Comparison of ENCODE assay signal across 1 cellular context in the genomic region with DNA sequence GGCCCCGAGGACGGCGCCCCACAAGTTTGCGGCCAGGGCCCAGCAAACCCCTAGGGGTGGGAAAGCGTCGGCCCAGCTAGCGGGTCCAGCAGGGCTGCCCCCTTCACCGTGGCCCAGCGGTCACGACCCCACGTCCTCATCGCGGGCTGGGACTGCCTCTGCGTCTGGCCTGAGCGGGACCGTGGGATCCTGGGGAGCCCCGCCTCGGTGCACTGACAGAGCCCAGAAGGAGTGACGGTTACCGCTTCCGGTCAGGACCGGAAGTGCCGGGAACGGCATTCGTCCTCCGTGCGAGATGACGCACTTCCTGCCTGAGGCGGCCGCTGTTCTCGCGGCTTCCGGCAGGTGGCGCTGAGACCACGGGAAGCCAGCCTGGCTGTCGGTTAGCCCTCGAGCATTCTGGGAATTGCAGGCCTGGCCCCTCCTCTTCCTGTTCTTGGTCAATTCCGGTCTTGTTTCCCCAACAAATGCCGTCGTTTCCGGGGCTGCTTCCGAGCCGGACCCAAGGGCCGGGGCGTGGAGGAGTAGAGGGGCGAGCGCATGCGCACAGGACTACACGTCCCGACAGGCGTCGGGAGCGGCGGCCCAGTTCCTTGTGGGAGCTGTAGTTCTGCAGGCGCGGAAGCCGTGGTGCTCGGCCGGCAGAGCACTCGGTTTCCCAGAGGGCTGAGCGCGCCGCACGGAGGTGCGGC.
A peak's percentile ranks its signal among the peaks of the same experiment; 100 is the strongest.
TF ChIP-seq lines count a peak whose summit lies in the region.

A gene (plus strand): TSS at position 682 of the 692 bp plus-strand sequence. CDS start 1,884 bp downstream, outside the sequence.

TF ChIP-seq in HepG2, 621 proteins besides CTCF, POLR2A, EP300 and RAD21 (continued from another document and continues in another):
- TF ChIP-seq, protein P1, sequence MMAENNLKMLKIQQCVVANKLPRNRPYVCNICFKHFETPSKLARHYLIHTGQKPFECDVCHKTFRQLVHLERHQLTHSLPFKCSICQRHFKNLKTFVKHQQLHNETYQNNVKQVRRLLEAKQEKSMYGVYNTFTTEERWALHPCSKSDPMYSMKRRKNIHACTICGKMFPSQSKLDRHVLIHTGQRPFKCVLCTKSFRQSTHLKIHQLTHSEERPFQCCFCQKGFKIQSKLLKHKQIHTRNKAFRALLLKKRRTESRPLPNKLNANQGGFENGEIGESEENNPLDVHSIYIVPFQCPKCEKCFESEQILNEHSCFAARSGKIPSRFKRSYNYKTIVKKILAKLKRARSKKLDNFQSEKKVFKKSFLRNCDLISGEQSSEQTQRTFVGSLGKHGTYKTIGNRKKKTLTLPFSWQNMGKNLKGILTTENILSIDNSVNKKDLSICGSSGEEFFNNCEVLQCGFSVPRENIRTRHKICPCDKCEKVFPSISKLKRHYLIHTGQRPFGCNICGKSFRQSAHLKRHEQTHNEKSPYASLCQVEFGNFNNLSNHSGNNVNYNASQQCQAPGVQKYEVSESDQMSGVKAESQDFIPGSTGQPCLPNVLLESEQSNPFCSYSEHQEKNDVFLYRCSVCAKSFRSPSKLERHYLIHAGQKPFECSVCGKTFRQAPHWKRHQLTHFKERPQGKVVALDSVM (CRISPR knock-in tag; IDR thresholded peaks at IDR 0.05), result peak; percentile 26; the same call in 1 of the 2 replicates
- TF ChIP-seq TCF12 (IDR thresholded peaks at IDR 0.05) (no peak), TCF12 (CRISPR knock-in tag; IDR thresholded peaks at IDR 0.05) (no peak), ZNF562 (CRISPR knock-in tag; IDR thresholded peaks at IDR 0.05; ENCODE audit: borderline replicate concordance) (no peak), ZNF496 (CRISPR knock-in tag; IDR thresholded peaks at IDR 0.05; ENCODE audit: insufficient replicate concordance) (no peak), SRSF4 (IDR thresholded peaks at IDR 0.05; ENCODE audit: low read depth, low read length, poor library complexity, severe bottlenecking) (no peak), ZNF558 (CRISPR knock-in tag; IDR thresholded peaks at IDR 0.05; ENCODE audit: borderline replicate concordance) (no peak), FIP1L1 (IDR thresholded peaks at IDR 0.05; ENCODE audit: borderline replicate concordance, insufficient read depth, low read depth, low read length) (0 out of 2 replicates have a peak, but pooled peaks have one; percentile 22), HOXD1 (CRISPR knock-in tag; IDR thresholded peaks at IDR 0.05) (peak; percentile 52), ATM (IDR thresholded peaks at IDR 0.05; ENCODE audit: borderline replicate concordance) (no peak), RELA (CRISPR knock-in tag; IDR thresholded peaks at IDR 0.05) (peak; percentile 23; the same call in 1 of the 2 replicates), RXRB (CRISPR knock-in tag; IDR thresholded peaks at IDR 0.05; ENCODE audit: borderline replicate concordance) (0 out of 2 replicates have a peak, but pooled peaks have one; percentile 39), KAT8 (CRISPR knock-in tag; IDR thresholded peaks at IDR 0.05) (peak; percentile 99), SNRNP70 (IDR thresholded peaks at IDR 0.05; ENCODE audit: low read depth, low read length) (no peak), CCDC6 (CRISPR knock-in tag; IDR thresholded peaks at IDR 0.05) (peak; percentile 82; the same call in 1 of the 2 replicates), ZNF720 (CRISPR knock-in tag; IDR thresholded peaks at IDR 0.05) (0 out of 2 replicates have a peak, but pooled peaks have one; percentile 56), KLF13 (CRISPR knock-in tag; IDR thresholded peaks at IDR 0.05) (peak; percentile 90; the same call in 1 of the 2 replicates), ZBTB8A (CRISPR knock-in tag; IDR thresholded peaks at IDR 0.05; ENCODE audit: borderline replicate concordance, low read depth) (no peak), ZNF788 (CRISPR knock-in tag; IDR thresholded peaks at IDR 0.05; ENCODE audit: borderline replicate concordance) (peak; percentile 96; the same call in 1 of the 2 replicates), BCL6 (CRISPR knock-in tag; IDR thresholded peaks at IDR 0.05) (peak; percentile 43), ZNF652 (CRISPR knock-in tag; IDR thresholded peaks at IDR 0.05; ENCODE audit: borderline replicate concordance, low read depth) (0 out of 2 replicates have a peak, but pooled peaks have one; percentile 3), ZKSCAN8 (CRISPR knock-in tag; IDR thresholded peaks at IDR 0.05; ENCODE audit: borderline replicate concordance) (peak; percentile 53; the same call in 1 of the 2 replicates), ZNF768 (CRISPR knock-in tag; IDR thresholded peaks at IDR 0.05) (peak; percentile 71; the same call in 1 of the 2 replicates), MTF1 (CRISPR knock-in tag; IDR thresholded peaks at IDR 0.05) (no peak), TEAD2 (CRISPR knock-in tag; IDR thresholded peaks at IDR 0.05) (no peak), FOXC1 (CRISPR knock-in tag; IDR thresholded peaks at IDR 0.05; ENCODE audit: borderline replicate concordance) (peak; percentile 86; the same call in 1 of the 2 replicates), ZNF747 (CRISPR knock-in tag; IDR thresholded peaks at IDR 0.05; ENCODE audit: borderline replicate concordance) (peak; percentile 93), JUNB (CRISPR knock-in tag; IDR thresholded peaks at IDR 0.05; ENCODE audit: borderline replicate concordance) (no peak), ZNF350 (CRISPR knock-in tag; IDR thresholded peaks at IDR 0.05; ENCODE audit: borderline replicate concordance, low read depth) (peak; percentile 95; the same call in 1 of the 2 replicates), HES4 (CRISPR knock-in tag; IDR thresholded peaks at IDR 0.05; ENCODE audit: borderline replicate concordance) (no peak), NR1H2 (CRISPR knock-in tag; IDR thresholded peaks at IDR 0.05; ENCODE audit: borderline replicate concordance, low read depth) (no peak), ZNF792 (CRISPR knock-in tag; IDR thresholded peaks at IDR 0.05) (peak; percentile 91), TAF1 (CRISPR knock-in tag; IDR thresholded peaks at IDR 0.05) (peak; percentile 96), FOXK2 (IDR thresholded peaks at IDR 0.05) (peak; percentile 88), ZNF570 (CRISPR knock-in tag; IDR thresholded peaks at IDR 0.05; ENCODE audit: borderline replicate concordance) (no peak), MYNN (CRISPR knock-in tag; IDR thresholded peaks at IDR 0.05; ENCODE audit: low read depth) (no peak), MBD4 (IDR thresholded peaks at IDR 0.05; ENCODE audit: borderline replicate concordance, low read length) (no peak), NFE2L2 (IDR thresholded peaks at IDR 0.05; ENCODE audit: low read length) (no peak)
- TF ChIP-seq, protein P2, sequence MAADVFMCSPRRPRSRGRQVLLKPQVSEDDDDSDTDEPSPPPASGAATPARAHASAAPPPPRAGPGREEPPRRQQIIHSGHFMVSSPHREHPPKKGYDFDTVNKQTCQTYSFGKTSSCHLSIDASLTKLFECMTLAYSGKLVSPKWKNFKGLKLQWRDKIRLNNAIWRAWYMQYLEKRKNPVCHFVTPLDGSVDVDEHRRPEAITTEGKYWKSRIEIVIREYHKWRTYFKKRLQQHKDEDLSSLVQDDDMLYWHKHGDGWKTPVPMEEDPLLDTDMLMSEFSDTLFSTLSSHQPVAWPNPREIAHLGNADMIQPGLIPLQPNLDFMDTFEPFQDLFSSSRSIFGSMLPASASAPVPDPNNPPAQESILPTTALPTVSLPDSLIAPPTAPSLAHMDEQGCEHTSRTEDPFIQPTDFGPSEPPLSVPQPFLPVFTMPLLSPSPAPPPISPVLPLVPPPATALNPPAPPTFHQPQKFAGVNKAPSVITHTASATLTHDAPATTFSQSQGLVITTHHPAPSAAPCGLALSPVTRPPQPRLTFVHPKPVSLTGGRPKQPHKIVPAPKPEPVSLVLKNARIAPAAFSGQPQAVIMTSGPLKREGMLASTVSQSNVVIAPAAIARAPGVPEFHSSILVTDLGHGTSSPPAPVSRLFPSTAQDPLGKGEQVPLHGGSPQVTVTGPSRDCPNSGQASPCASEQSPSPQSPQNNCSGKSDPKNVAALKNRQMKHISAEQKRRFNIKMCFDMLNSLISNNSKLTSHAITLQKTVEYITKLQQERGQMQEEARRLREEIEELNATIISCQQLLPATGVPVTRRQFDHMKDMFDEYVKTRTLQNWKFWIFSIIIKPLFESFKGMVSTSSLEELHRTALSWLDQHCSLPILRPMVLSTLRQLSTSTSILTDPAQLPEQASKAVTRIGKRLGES (CRISPR knock-in tag; IDR thresholded peaks at IDR 0.05; ENCODE audit: borderline replicate concordance), result no peak
- TF ChIP-seq, protein P3, sequence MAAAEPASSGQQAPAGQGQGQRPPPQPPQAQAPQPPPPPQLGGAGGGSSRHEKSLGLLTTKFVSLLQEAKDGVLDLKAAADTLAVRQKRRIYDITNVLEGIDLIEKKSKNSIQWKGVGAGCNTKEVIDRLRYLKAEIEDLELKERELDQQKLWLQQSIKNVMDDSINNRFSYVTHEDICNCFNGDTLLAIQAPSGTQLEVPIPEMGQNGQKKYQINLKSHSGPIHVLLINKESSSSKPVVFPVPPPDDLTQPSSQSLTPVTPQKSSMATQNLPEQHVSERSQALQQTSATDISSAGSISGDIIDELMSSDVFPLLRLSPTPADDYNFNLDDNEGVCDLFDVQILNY (CRISPR knock-in tag; conservative IDR thresholded peaks at IDR 0.05), result no peak
- TF ChIP-seq, protein P4, sequence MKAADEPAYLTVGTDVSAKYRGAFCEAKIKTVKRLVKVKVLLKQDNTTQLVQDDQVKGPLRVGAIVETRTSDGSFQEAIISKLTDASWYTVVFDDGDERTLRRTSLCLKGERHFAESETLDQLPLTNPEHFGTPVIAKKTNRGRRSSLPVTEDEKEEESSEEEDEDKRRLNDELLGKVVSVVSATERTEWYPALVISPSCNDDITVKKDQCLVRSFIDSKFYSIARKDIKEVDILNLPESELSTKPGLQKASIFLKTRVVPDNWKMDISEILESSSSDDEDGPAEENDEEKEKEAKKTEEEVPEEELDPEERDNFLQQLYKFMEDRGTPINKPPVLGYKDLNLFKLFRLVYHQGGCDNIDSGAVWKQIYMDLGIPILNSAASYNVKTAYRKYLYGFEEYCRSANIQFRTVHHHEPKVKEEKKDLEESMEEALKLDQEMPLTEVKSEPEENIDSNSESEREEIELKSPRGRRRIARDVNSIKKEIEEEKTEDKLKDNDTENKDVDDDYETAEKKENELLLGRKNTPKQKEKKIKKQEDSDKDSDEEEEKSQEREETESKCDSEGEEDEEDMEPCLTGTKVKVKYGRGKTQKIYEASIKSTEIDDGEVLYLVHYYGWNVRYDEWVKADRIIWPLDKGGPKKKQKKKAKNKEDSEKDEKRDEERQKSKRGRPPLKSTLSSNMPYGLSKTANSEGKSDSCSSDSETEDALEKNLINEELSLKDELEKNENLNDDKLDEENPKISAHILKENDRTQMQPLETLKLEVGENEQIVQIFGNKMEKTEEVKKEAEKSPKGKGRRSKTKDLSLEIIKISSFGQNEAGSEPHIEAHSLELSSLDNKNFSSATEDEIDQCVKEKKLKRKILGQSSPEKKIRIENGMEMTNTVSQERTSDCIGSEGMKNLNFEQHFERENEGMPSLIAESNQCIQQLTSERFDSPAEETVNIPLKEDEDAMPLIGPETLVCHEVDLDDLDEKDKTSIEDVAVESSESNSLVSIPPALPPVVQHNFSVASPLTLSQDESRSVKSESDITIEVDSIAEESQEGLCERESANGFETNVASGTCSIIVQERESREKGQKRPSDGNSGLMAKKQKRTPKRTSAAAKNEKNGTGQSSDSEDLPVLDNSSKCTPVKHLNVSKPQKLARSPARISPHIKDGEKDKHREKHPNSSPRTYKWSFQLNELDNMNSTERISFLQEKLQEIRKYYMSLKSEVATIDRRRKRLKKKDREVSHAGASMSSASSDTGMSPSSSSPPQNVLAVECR (CRISPR knock-in tag; IDR thresholded peaks at IDR 0.05; ENCODE audit: borderline replicate concordance), result peak; percentile 90
- TF ChIP-seq, protein P5, sequence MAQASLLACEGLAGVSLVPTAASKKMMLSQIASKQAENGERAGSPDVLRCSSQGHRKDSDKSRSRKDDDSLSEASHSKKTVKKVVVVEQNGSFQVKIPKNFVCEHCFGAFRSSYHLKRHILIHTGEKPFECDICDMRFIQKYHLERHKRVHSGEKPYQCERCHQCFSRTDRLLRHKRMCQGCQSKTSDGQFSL (CRISPR knock-in tag; IDR thresholded peaks at IDR 0.05), result 0 out of 2 replicates have a peak, but pooled peaks have one; percentile 48
- TF ChIP-seq, protein P6, sequence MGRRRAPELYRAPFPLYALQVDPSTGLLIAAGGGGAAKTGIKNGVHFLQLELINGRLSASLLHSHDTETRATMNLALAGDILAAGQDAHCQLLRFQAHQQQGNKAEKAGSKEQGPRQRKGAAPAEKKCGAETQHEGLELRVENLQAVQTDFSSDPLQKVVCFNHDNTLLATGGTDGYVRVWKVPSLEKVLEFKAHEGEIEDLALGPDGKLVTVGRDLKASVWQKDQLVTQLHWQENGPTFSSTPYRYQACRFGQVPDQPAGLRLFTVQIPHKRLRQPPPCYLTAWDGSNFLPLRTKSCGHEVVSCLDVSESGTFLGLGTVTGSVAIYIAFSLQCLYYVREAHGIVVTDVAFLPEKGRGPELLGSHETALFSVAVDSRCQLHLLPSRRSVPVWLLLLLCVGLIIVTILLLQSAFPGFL (CRISPR knock-in tag; IDR thresholded peaks at IDR 0.05), result no peak; the same call in 1 of the 2 replicates
- TF ChIP-seq, protein P7, sequence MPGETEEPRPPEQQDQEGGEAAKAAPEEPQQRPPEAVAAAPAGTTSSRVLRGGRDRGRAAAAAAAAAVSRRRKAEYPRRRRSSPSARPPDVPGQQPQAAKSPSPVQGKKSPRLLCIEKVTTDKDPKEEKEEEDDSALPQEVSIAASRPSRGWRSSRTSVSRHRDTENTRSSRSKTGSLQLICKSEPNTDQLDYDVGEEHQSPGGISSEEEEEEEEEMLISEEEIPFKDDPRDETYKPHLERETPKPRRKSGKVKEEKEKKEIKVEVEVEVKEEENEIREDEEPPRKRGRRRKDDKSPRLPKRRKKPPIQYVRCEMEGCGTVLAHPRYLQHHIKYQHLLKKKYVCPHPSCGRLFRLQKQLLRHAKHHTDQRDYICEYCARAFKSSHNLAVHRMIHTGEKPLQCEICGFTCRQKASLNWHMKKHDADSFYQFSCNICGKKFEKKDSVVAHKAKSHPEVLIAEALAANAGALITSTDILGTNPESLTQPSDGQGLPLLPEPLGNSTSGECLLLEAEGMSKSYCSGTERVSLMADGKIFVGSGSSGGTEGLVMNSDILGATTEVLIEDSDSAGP (CRISPR knock-in tag; IDR thresholded peaks at IDR 0.05; ENCODE audit: borderline replicate concordance), result peak; percentile 97
- TF ChIP-seq, protein P8, sequence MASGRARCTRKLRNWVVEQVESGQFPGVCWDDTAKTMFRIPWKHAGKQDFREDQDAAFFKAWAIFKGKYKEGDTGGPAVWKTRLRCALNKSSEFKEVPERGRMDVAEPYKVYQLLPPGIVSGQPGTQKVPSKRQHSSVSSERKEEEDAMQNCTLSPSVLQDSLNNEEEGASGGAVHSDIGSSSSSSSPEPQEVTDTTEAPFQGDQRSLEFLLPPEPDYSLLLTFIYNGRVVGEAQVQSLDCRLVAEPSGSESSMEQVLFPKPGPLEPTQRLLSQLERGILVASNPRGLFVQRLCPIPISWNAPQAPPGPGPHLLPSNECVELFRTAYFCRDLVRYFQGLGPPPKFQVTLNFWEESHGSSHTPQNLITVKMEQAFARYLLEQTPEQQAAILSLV (CRISPR knock-in tag; IDR thresholded peaks at IDR 0.05; ENCODE audit: borderline replicate concordance), result peak; percentile 94
- TF ChIP-seq, protein P9, sequence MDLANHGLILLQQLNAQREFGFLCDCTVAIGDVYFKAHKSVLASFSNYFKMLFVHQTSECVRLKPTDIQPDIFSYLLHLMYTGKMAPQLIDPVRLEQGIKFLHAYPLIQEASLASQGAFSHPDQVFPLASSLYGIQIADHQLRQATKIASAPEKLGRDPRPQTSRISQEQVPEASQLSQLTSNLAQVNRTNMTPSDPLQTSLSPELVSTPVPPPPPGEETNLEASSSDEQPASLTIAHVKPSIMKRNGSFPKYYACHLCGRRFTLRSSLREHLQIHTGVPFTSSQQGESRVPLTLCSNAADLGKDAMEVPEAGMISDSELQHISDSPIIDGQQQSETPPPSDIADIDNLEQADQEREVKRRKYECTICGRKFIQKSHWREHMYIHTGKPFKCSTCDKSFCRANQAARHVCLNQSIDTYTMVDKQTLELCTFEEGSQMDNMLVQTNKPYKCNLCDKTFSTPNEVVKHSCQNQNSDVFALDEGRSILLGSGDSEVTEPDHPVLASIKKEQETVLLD (CRISPR knock-in tag; IDR thresholded peaks at IDR 0.05; ENCODE audit: low read depth), result peak; percentile 89
